In the genomic region with DNA sequence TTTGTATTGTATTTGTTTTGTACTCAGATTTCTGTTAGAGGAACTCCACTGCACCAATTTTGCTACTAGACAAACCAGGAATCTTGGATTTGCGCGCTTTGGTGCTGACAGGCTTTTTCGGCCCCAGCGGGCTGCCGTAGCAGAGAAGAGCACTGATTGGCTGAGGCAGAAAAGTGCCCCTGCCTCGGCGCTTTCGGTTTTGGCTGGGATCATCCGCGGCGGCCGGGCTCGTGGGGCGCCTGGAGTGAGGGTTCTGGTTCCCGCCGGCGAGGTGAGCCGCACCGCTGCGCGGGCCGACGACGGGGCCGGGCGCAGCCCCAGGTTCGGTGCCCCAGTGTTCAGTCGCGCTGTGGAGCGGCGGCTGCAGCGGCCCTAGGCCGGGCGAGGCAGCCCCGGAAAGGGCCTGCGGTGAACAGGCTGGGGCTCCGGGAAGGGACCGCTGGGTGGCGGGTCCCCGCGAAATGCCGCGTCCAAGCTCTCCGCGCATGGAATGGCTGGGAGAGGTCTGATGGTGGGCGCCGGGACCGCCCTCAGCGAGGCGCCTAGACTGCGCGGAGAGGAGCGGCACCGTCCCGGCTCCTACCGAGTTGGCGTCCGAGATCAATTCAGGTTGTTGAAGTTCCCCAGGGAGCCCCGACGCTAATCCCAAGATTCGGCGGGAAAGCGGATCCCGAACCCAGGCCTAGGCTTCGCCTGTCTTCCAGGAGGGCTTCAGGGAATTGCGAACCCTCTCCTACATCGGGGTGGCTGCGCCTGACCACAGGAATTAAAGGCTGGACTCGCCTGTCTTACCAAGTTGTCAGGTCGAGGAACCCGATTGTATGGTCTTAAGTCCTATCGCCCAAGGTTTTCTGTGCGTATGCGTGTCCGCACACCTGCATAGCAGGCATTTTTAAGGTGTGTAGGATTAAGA, we compare ENCODE assay signal across 8 cellular contexts. TPM values are rescaled to one million over a fixed set of nuclear protein-coding genes. Genes with fewer than 3 reads are reported as not detected.
DNase-seq lines count a peak whose midpoint lies in the region; FAIRE-seq lines count a peak whose summit lies in the region.

A gene (plus strand): TSS at position 178 of the 913 bp plus-strand sequence. CDS start 7,204 bp downstream, outside the sequence.

- H3K9me2 ChIP-seq in GM23248 (ENCODE audit: insufficient read depth), result no peaks in the 10 kb centered on the region

- H3K36me3 ChIP-seq in GM23248 (ENCODE audit: low read depth), result no peaks in the 10 kb centered on the region

- H3K79me2 ChIP-seq in GM23248 (ENCODE audit: insufficient read depth), result peaks cover 50% of the 10 kb centered on the region

- peak within 1 kb of the TSS; percentile 89 for H3K4me3 ChIP-seq in GM23248

- H3K4me2 ChIP-seq in GM23248 (ENCODE audit: unreplicated experiment), result peak within 1 kb of the TSS; percentile 88

- no peaks in the 10 kb centered on the region for H3K9me3 ChIP-seq in GM23248 (ENCODE audit: low read depth)

- H3K27ac ChIP-seq in GM23248, result peak within 1 kb of the TSS; percentile 86

- H2AFZ ChIP-seq in GM23248, result peak within 1 kb of the TSS; percentile 92

- DNase-seq in G401 (ENCODE audit: low spot score) (peak; percentile 93), GM23248 (peak; percentile 93), LHCN-M2 (ENCODE audit: low read depth) (peak; percentile 85), SK-MEL-5 (ENCODE audit: low read depth, low spot score) (peak; percentile 83), frontal cortex (ENCODE audit: low spot score in 2 of 2) (peak; percentile 79 to 85), non-pigmented ciliary epithelial cell (ENCODE audit: low read depth) (peak; percentile 54), superior temporal gyrus (ENCODE audit: extremely low spot score) (peak; percentile 98)
- DNase-seq in activated naive CD4-positive, alpha-beta T cell treated with Interleukin-2 at 50 U/mL for 16 hours, result peak; percentile 86

- H3K4me1 ChIP-seq in GM23248 (ENCODE audit: insufficient read depth), result peaks cover 9% of the 10 kb centered on the region; the same call in 1 of the 2 replicates

- H3F3A ChIP-seq in GM23248 (ENCODE audit: insufficient read depth), result no peaks in the 10 kb centered on the region

- H3K27me3 ChIP-seq in GM23248 (replicated peaks; ENCODE audit: insufficient read depth), result no peaks in the 10 kb centered on the region

- in situ Hi-C loops in G401 (cut with HindIII; ENCODE audit: low sequenced_read_pairs) (no loop called here), GM23248 (cut with MboI) (no loop called here), SK-MEL-5 (cut with HindIII; ENCODE audit: low pct_unique_long_range_greater_than_20kb, low sequenced_read_pairs) (no loop called here)

- H3K9ac ChIP-seq in GM23248, result peak within 1 kb of the TSS; percentile 94

- no peaks in the 10 kb centered on the region for H4K20me1 ChIP-seq in GM23248 (ENCODE audit: insufficient read depth)

- FAIRE-seq in frontal cortex (lab: Jason Lieb, UNC), result peak; percentile 65

- WGBS in GM23248 (ENCODE audit: low coverage in 1 of 2, low lambda C conversion rate in 2 of 2, missing lambda C conversion rate in 2 of 2), 2 experiments, result 0 to 1% methylated on average over 58 to 72 of the region's 75 CpGs

RNA-seq across cellular contexts. Expression of the gene that starts here (rescaled TPM):
- 54.7 and 106 TPM in 2 replicates for total RNA-seq in G401 (2014; rRNA removed; shearing (Covaris generic))
- total RNA-seq in GM23248 (2014; rRNA removed; shearing (Covaris generic)), result 28.8 and 32.3 TPM in 2 replicates
- 38.9 and 40.8 TPM in 2 replicates for polyA plus RNA-seq in GM23248 (2016; fragmentation: Nextera tagmentation; extraction: Ambion mirVana)
- total RNA-seq in LHCN-M2 (2014; rRNA removed) (26.3 and 44.6 TPM in 2 replicates), frontal cortex (39.1 TPM)
- polyA plus RNA-seq in LHCN-M2 (2012), result 28.4 TPM
- total RNA-seq in SK-MEL-5 (2014; rRNA removed; shearing (Covaris generic)), result 28.0 and 28.3 TPM in 2 replicates
- polyA plus RNA-seq in SK-MEL-5 (2015; cell fraction: cytosol; rRNA removed), result 21.1 and 49.7 TPM in 2 replicates
- 13.9 and 52.5 TPM in 2 replicates for polyA plus RNA-seq in SK-MEL-5 (2015; cell fraction: nucleus; rRNA removed)

Comparison
In these comparisons a context has a peak if more than half of its experiments do, and no peak if none do; other contexts are left out.
1. Peak in every context shown above with its lines: DNase-seq, H3K4me3 ChIP-seq and H3K27ac ChIP-seq.